ENCODE assay signal across 1 cellular context in the genomic region with DNA sequence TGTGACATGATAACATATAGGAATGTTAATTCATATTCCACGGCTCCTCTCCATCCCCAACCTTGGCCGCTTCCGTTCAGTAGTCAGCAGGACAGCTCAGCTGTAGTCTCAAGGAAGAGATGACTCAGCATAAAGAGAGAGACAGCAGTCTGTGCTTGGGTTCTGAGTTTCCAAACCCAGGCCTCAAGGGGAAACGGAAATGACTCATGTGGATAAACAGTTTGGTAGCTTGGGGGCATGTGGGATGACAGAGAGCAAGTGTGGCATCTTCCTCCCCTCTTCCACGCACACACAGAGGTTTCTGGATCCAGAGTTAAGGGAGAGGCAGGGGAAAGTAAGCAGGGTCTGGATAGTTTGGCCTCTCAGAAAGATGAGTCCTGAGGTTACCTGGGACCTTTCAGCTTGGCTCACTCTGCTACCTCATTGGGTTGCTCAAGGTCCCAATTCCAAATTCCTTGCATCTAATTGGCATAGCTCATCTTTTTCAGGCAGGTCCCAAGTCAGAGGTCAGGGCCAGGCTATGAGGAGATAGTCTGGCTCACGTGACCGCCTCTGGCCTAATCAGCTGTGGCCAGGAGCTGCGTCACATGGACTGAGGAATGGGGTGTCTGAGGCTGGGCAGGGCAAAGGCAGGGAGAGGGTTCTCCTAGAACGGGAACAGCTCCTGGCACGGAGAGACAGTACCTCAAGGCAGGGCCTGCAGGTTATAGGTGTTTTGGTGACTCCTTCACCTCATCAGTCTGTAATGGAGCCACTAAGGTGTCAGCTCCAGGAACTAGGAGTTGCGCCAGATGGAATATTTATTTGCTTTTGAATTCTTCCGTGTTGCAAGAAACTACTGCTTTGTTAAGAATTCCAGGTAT.
TF ChIP-seq lines count a peak whose summit lies in the region.

No MANE protein-coding gene starts in this region.

TF ChIP-seq in H1, 55 proteins besides CTCF, POLR2A, EP300 and RAD21 (continued from another document):
- TF ChIP-seq MAFK (IDR thresholded peaks at IDR 0.05; ENCODE audit: low read depth, low read length) (peak; percentile 93), POU5F1 (IDR thresholded peaks at IDR 0.05; ENCODE audit: low read depth, low read length) (no peak)
- TF ChIP-seq, protein P1, sequence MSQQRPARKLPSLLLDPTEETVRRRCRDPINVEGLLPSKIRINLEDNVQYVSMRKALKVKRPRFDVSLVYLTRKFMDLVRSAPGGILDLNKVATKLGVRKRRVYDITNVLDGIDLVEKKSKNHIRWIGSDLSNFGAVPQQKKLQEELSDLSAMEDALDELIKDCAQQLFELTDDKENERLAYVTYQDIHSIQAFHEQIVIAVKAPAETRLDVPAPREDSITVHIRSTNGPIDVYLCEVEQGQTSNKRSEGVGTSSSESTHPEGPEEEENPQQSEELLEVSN (IDR thresholded peaks at IDR 0.05), result no peak
- TF ChIP-seq, protein P2, sequence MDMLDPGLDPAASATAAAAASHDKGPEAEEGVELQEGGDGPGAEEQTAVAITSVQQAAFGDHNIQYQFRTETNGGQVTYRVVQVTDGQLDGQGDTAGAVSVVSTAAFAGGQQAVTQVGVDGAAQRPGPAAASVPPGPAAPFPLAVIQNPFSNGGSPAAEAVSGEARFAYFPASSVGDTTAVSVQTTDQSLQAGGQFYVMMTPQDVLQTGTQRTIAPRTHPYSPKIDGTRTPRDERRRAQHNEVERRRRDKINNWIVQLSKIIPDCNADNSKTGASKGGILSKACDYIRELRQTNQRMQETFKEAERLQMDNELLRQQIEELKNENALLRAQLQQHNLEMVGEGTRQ (IDR thresholded peaks at IDR 0.05; ENCODE audit: low read length), result 0 out of 2 replicates have a peak, but pooled peaks have one; percentile 17
